ENCODE assay signal across 10 cellular contexts in the genomic region with DNA sequence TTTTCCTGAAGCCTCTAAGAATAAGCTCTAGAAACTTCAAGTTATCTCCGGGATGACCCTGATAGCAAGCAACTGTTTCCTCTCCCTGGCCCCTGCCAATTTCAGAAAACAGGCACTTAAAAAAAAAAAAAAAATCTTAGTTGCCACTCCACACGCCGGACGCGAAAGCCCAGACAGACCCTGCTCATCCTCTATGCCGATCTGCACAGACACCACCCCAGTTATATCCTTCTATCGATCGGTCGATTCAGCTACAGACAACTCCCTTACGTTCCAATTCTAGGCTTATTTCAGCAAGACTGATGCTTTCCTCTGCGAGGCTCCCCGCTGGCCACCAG. TPM values are rescaled to one million over a fixed set of nuclear protein-coding genes. Genes with fewer than 3 reads are reported as not detected.
DNase-seq lines count a peak whose midpoint lies in the region; ATAC-seq and TF ChIP-seq lines count a peak whose summit lies in the region.
"Had no signal": no experiment of that assay in that cellular context is flagged by ENCODE, and none has a peak within 500 bp of the region (broad histone marks: within the 10 kb centered on the region; RNA-seq: fewer than 3 reads in every experiment).

No MANE protein-coding gene starts in this region.

- H3K27ac ChIP-seq in body of pancreas (peak overlapping the region; percentile 71 to 94 (median 84)), upper lobe of right lung (peak overlapping the region; percentile 97)

- H3K36me3 Mint-ChIP-seq in activated T-cell treated with anti-CD3 and anti-CD28 coated beads, Interleukin-2, amount 50 U/mL, for 72 hours (ENCODE audit: insufficient read depth in 2 of 2) = peaks cover 2 to 4% of the 10 kb centered on the region in 2 donors
- peaks cover 3% of the 10 kb centered on the region for H3K36me3 Mint-ChIP-seq in activated T-cell treated with anti-CD3 and anti-CD28 coated beads, Interleukin-2, amount 50 U/mL, for 4 hours (ENCODE audit: insufficient read depth)

- H3K36me3 ChIP-seq in body of pancreas (replicated peaks in 1 of 2; ENCODE audit: insufficient read depth in 1 of 2, low read depth in 2 of 2) (no peaks in the 10 kb centered on the region), upper lobe of right lung (peaks cover 10% of the 10 kb centered on the region)

- peak overlapping the region; percentile 94 for H3K27ac Mint-ChIP-seq in activated T-cell treated with anti-CD3 and anti-CD28 coated beads, Interleukin-2, amount 50 U/mL, for 72 hours

- WGBS in body of pancreas, 2 donors = 0% methylated on average over 12 of the region's 12 CpGs
- 0% methylated on average over 12 of the region's 12 CpGs for WGBS in lower leg skin, 2 donors

- H3K9me3 ChIP-seq in body of pancreas (no peaks in the 10 kb centered on the region), upper lobe of right lung (no peaks in the 10 kb centered on the region)

- in situ Hi-C loops in ACHN (cut with HindIII; ENCODE audit: low pct_ligation_motif_present, low pct_unique_long_range_greater_than_20kb, low sequenced_read_pairs) = no loop called here

- no peaks in the 10 kb centered on the region for H3K9me3 Mint-ChIP-seq in activated T-cell treated with anti-CD3 and anti-CD28 coated beads, Interleukin-2, amount 50 U/mL, for 72 hours
- H3K9me3 Mint-ChIP-seq in activated T-cell treated with anti-CD3 and anti-CD28 coated beads, Interleukin-2, amount 50 U/mL, for 4 hours = no peaks in the 10 kb centered on the region

- H3K4me1 Mint-ChIP-seq in activated T-cell treated with anti-CD3 and anti-CD28 coated beads, Interleukin-2, amount 50 U/mL, for 72 hours (ENCODE audit: low read depth) = peaks cover 19% of the 10 kb centered on the region
- H3K4me1 Mint-ChIP-seq in activated T-cell treated with anti-CD3 and anti-CD28 coated beads, Interleukin-2, amount 50 U/mL, for 4 hours (ENCODE audit: low read depth) = peaks cover 19% of the 10 kb centered on the region

- H3K4me1 ChIP-seq in body of pancreas (peaks cover 25% of the 10 kb centered on the region), upper lobe of right lung (peaks cover 18% of the 10 kb centered on the region)

- intact Hi-C loops in body of pancreas (cut with DNase I) = no loop called here
- intact Hi-C loops in lower leg skin (cut with DNase I; ENCODE audit: low total_unique reads) = no loop called here
- intact Hi-C loops in upper lobe of right lung (cut with DNase I) = no loop called here

- H3K4me3 ChIP-seq in body of pancreas = peak overlapping the region; percentile 71 to 77
- peak overlapping the region; percentile 74 for H3K4me3 ChIP-seq in lower leg skin (ENCODE audit: low read depth, poor library complexity, severe bottlenecking)
- peak overlapping the region; percentile 84 for H3K4me3 ChIP-seq in upper lobe of right lung

- TF ChIP-seq CTCF in body of pancreas (IDR thresholded peaks at IDR 0.05) = no peak
- no peak for TF ChIP-seq CTCF in lower leg skin (IDR thresholded peaks at IDR 0.05)
- TF ChIP-seq CTCF in upper lobe of right lung (IDR thresholded peaks at IDR 0.05) = no peak

- no peak for TF ChIP-seq POLR2A in body of pancreas (IDR thresholded peaks at IDR 0.05)
- TF ChIP-seq POLR2A in lower leg skin (IDR thresholded peaks at IDR 0.05) = no peak

- H3K4me3 Mint-ChIP-seq in activated T-cell treated with anti-CD3 and anti-CD28 coated beads, Interleukin-2, amount 50 U/mL, for 72 hours = no peak overlapping the region
- no peak overlapping the region for H3K4me3 Mint-ChIP-seq in activated T-cell treated with anti-CD3 and anti-CD28 coated beads, Interleukin-2, amount 50 U/mL, for 4 hours

- H3K27me3 Mint-ChIP-seq in activated T-cell treated with anti-CD3 and anti-CD28 coated beads, Interleukin-2, amount 50 U/mL, for 72 hours (ENCODE audit: low read depth) = no peaks in the 10 kb centered on the region
- no peaks in the 10 kb centered on the region for H3K27me3 Mint-ChIP-seq in activated T-cell treated with anti-CD3 and anti-CD28 coated beads, Interleukin-2, amount 50 U/mL, for 4 hours (ENCODE audit: low read depth)

- no peak for ATAC-seq in activated T-cell treated with anti-CD3 and anti-CD28 coated beads, Interleukin-2, amount 50 U/mL, for 72 hours (replicated peaks in 1 of 2)
- no peak for ATAC-seq in activated T-cell treated with anti-CD3 and anti-CD28 coated beads, Interleukin-2, amount 50 U/mL, for 4 hours
- ATAC-seq in body of pancreas (no peak), upper lobe of right lung (no peak), GM18858 (IDR thresholded peaks at IDR 0.05; ENCODE audit: unreplicated experiment) (no peak)

- no peak for DNase-seq in activated T-cell treated with anti-CD3 and anti-CD28 coated beads, Interleukin-2, amount 50 U/mL, for 72 hours
- DNase-seq in activated T-cell treated with anti-CD3 and anti-CD28 coated beads, Interleukin-2, amount 50 U/mL, for 4 hours = no peak
- DNase-seq in body of pancreas (no peak), lower leg skin (ENCODE audit: low spot score in 2 of 2) (no peak), upper lobe of right lung (no peak), C1 segment of cervical spinal cord (lab: John Stamatoyannopoulos, UW) (no peak), ACHN (no peak)

- no peaks in the 10 kb centered on the region for H3K27me3 ChIP-seq in body of pancreas
- no peaks in the 10 kb centered on the region for H3K27me3 ChIP-seq in upper lobe of right lung

RNA-seq across cellular contexts. Expression of a gene that starts 1.6 kb away (rescaled TPM):
- total RNA-seq in activated T-cell treated with anti-CD3 and anti-CD28 coated beads, Interleukin-2, amount 50 U/mL, for 72 hours = 100 to 1,000 TPM; 151 to 157 TPM
- total RNA-seq in activated T-cell treated with anti-CD3 and anti-CD28 coated beads, Interleukin-2, amount 50 U/mL, for 4 hours = 100 to 1,000 TPM in 2 of 3 donors, 10 to 100 TPM in 1; 99.9 to 112 (median 101) TPM
- total RNA-seq in body of pancreas (1 to 10 TPM; 9.2 to 9.3 TPM), lower leg skin (10 to 100 TPM; 12.3 to 14.2 (median 13.2) TPM), upper lobe of right lung (29.6 TPM)

RNA-seq across cellular contexts. Expression of a gene that starts 23.3 kb away (rescaled TPM):
- total RNA-seq in activated T-cell treated with anti-CD3 and anti-CD28 coated beads, Interleukin-2, amount 50 U/mL, for 72 hours = not detected
- total RNA-seq in activated T-cell treated with anti-CD3 and anti-CD28 coated beads, Interleukin-2, amount 50 U/mL, for 4 hours = not detected
- not detected for total RNA-seq in body of pancreas
- 1 to 10 TPM in 1 of 4 donors, under 1 TPM in 3; 0.30 to 1.8 (median 0.51) TPM for total RNA-seq in lower leg skin
- 0.55 TPM for total RNA-seq in upper lobe of right lung
- total RNA-seq: myocyte, RPMI7951 had no signal

RNA-seq across cellular contexts. Expression of a gene that starts 34.5 kb away (rescaled TPM):
- 100 to 1,000 TPM; 128 to 129 TPM for total RNA-seq in activated T-cell treated with anti-CD3 and anti-CD28 coated beads, Interleukin-2, amount 50 U/mL, for 72 hours
- 100 to 1,000 TPM; 121 to 124 (median 123) TPM for total RNA-seq in activated T-cell treated with anti-CD3 and anti-CD28 coated beads, Interleukin-2, amount 50 U/mL, for 4 hours
- total RNA-seq in body of pancreas (10 to 100 TPM; 33.0 to 56.6 TPM), lower leg skin (100 to 1,000 TPM; 113 to 139 (median 126) TPM), upper lobe of right lung (135 TPM)

RNA-seq across cellular contexts. Expression of a gene that starts 38.3 kb away (rescaled TPM):
- 1 to 10 TPM; 1.9 to 2.8 TPM for total RNA-seq in activated T-cell treated with anti-CD3 and anti-CD28 coated beads, Interleukin-2, amount 50 U/mL, for 72 hours
- total RNA-seq in activated T-cell treated with anti-CD3 and anti-CD28 coated beads, Interleukin-2, amount 50 U/mL, for 4 hours = under 1 TPM; 0.38 to 0.58 (median 0.40) TPM
- 1 to 10 TPM in 1 of 2 donors, not detected in 1; 8.6 TPM for total RNA-seq in body of pancreas
- 1 to 10 TPM in 2 of 4 donors, under 1 TPM in 1, not detected in 1; 0.46 to 3.4 (median 3.4) TPM for total RNA-seq in lower leg skin
- 15.4 TPM for total RNA-seq in upper lobe of right lung

RNA-seq across cellular contexts. Expression of a gene that starts 48.1 kb away (rescaled TPM):
- total RNA-seq in activated T-cell treated with anti-CD3 and anti-CD28 coated beads, Interleukin-2, amount 50 U/mL, for 72 hours = 1 to 10 TPM; 1.6 to 2.4 TPM
- total RNA-seq in activated T-cell treated with anti-CD3 and anti-CD28 coated beads, Interleukin-2, amount 50 U/mL, for 4 hours = 1 to 10 TPM; 2.0 to 2.3 (median 2.3) TPM
- total RNA-seq in body of pancreas = 1 to 10 TPM in 1 of 2 donors, under 1 TPM in 1; 0.66 to 1.3 TPM
- total RNA-seq in lower leg skin = 10 to 100 TPM; 16.1 to 34.8 (median 23.4) TPM
- 10.6 TPM for total RNA-seq in upper lobe of right lung
